Comparison of ENCODE assay signal across 14 cellular contexts in the genomic region with DNA sequence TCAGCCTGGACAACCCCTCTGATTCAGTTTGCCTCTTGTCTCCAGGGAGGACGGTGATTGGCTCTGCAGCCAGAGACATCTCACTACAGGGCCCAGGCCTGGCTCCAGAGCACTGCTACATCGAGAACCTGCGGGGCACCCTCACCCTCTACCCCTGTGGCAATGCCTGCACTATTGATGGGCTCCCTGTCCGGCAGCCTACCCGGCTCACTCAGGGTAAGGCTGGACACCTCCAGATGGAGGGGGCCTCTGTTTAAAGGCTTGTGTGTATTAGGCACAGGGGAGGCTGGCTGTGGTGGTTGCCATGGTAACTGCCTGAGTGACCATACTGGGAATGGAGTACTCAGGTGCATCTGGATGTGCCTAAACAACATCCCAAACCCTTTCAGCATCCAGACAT. TPM values are rescaled to one million over a fixed set of nuclear protein-coding genes. Genes with fewer than 3 reads are reported as not detected.
DNase-seq lines count a peak whose midpoint lies in the region; ATAC-seq and TF ChIP-seq lines count a peak whose summit lies in the region.
"Had no signal": no experiment of that assay in that cellular context is flagged by ENCODE, and none has a peak within 500 bp of the region (broad histone marks: within the 10 kb centered on the region; RNA-seq: fewer than 3 reads in every experiment).

No MANE protein-coding gene starts in this region.

- no peak for TF ChIP-seq POLR2A in heart left ventricle (IDR thresholded peaks at IDR 0.05)

- H3K4me2 ChIP-seq in osteoblast (ENCODE audit: insufficient read depth, low read length) = no peak overlapping the region

- no peak overlapping the region for H2AFZ ChIP-seq in osteoblast (ENCODE audit: low read length)

- TF ChIP-seq CTCF in heart left ventricle (IDR thresholded peaks at IDR 0.05) (no peak), osteoblast (IDR thresholded peaks at IDR 0.05; ENCODE audit: extremely low read depth, low read depth, low read length) (no peak)

- no peak overlapping the region for H3K4me3 ChIP-seq in NT2/D1 (ENCODE audit: insufficient read length, low read depth)
- H3K4me3 ChIP-seq in heart left ventricle = no peak overlapping the region
- no peak overlapping the region for H3K4me3 ChIP-seq in osteoblast (ENCODE audit: insufficient read depth, low read length)
- H3K4me3 ChIP-seq: HAP-1 had no signal

- intact Hi-C loops in heart left ventricle (cut with DNase I) = loop anchor here in 1 of 10 donors (5.0 kb wide), 1 partner anchor 41 kb away; no protein-coding TSS in a partner anchor

- ATAC-seq in heart left ventricle (no peak), HG02981 (IDR thresholded peaks at IDR 0.05; ENCODE audit: unreplicated experiment) (no peak), HG02798 (IDR thresholded peaks at IDR 0.05; ENCODE audit: poor library complexity, unreplicated experiment) (no peak)
- ATAC-seq: stimulated activated naive CD8-positive, alpha-beta T cell treated with anti-CD3 and anti-CD28 coated beads, Interleukin-15, Interleukin-2, amounts not matched to agents 100 U/mL and 50 U/mL, for 24 hours had no signal

- peak overlapping the region in 7 of 12 donors; percentile 12 to 99 (median 82) for H3K27ac ChIP-seq in heart left ventricle
- peak overlapping the region; percentile 36 for H3K27ac ChIP-seq in osteoblast (ENCODE audit: low read depth, low read length)

- DNase-seq in ELF-1 (ENCODE audit: low read depth, low spot score) (peak; percentile 61), NT2/D1 (ENCODE audit: low read depth, low spot score) (no peak), heart left ventricle (peak in 2 of 5 donors; percentile 23 to 33), osteoblast (ENCODE audit: insufficient read length, low spot score, missing footprints) (no peak), dermis blood vessel endothelial cell (no peak)
- DNase-seq in activated CD4-positive, alpha-beta T cell treated with anti-CD3 and anti-CD28 coated beads, Interleukin-2, amount 50 U/mL, for 1 hour = no peak
- DNase-seq: activated CD4-positive, alpha-beta memory T cell treated with anti-CD3 and anti-CD28 coated beads for 36 hours; erythroblast; NCI-H345; stimulated activated naive CD8-positive, alpha-beta T cell treated with anti-CD3 and anti-CD28 coated beads, Interleukin-15, Interleukin-2, amounts not matched to agents 100 U/mL and 50 U/mL, for 24 hours had no signal

- H3K4me1 ChIP-seq in NT2/D1 (ENCODE audit: insufficient read depth, insufficient read length) (peaks cover 34% of the 10 kb centered on the region), heart left ventricle (peaks cover 8 to 94% (median 72%) of the 10 kb centered on the region in 12 donors), osteoblast (ENCODE audit: insufficient read depth, low read length) (peaks cover 59% of the 10 kb centered on the region)

- WGBS in heart left ventricle, 4 donors = 67 to 88% (median 77%) methylated on average over 3 to 5 of the region's 5 CpGs

- H3K27me3 ChIP-seq in NT2/D1 (ENCODE audit: insufficient read depth, insufficient read length) = peaks cover 3% of the 10 kb centered on the region
- peaks cover 0 to 6% (median 0%) of the 10 kb centered on the region in 9 donors for H3K27me3 ChIP-seq in heart left ventricle
- no peaks in the 10 kb centered on the region for H3K27me3 ChIP-seq in osteoblast (ENCODE audit: insufficient read depth, low read length)

- H3K9me3 ChIP-seq in NT2/D1 (ENCODE audit: insufficient read depth, low read length) = no peaks in the 10 kb centered on the region
- no peaks in the 10 kb centered on the region for H3K9me3 ChIP-seq in heart left ventricle
- no peaks in the 10 kb centered on the region for H3K9me3 ChIP-seq in osteoblast (ENCODE audit: low read depth, low read length)
- H3K9me3 ChIP-seq: HAP-1 had no signal

- peak overlapping the region; percentile 36 for H3K9ac ChIP-seq in NT2/D1 (ENCODE audit: insufficient read length, low read depth)

- H3K36me3 ChIP-seq in NT2/D1 (ENCODE audit: insufficient read depth, insufficient read length, low read length) (peaks cover 12% of the 10 kb centered on the region), heart left ventricle (peaks cover 0 to 73% (median 48%) of the 10 kb centered on the region in 9 donors), osteoblast (ENCODE audit: insufficient read depth, low read length) (peaks cover 31% of the 10 kb centered on the region)
- H3K36me3 ChIP-seq: HAP-1 had no signal

- H3K79me2 ChIP-seq in osteoblast (ENCODE audit: insufficient read depth, low read length) = peaks cover 36% of the 10 kb centered on the region

- no peaks in the 10 kb centered on the region for H4K20me1 ChIP-seq in osteoblast (ENCODE audit: insufficient read depth, low read length)

RNA-seq across cellular contexts. Expression of gene PHLDB1, which starts 8.6 kb away (rescaled TPM):
- total RNA-seq in heart left ventricle (100 to 1,000 TPM in 7 of 9 donors, 10 to 100 TPM in 2; 86.0 to 124 (median 113) TPM), osteoblast (86.9 and 96.3 TPM in 2 replicates), dermis blood vessel endothelial cell (38.8 and 47.8 TPM in 2 replicates)
- 100 to 1,000 TPM; 104 to 129 TPM for polyA plus RNA-seq in heart left ventricle
- polyA plus RNA-seq: CD14-positive monocyte had no signal

RNA-seq across cellular contexts. Expression of gene ARCN1, which starts 43.8 kb away (rescaled TPM):
- total RNA-seq in heart left ventricle (100 to 1,000 TPM in 4 of 9 donors, 10 to 100 TPM in 5; 87.6 to 127 (median 99.6) TPM), osteoblast (162 and 172 TPM in 2 replicates), dermis blood vessel endothelial cell (102 and 180 TPM in 2 replicates)
- 100 to 1,000 TPM in 1 of 2 donors, 10 to 100 TPM in 1; 53.1 to 107 TPM for polyA plus RNA-seq in heart left ventricle

RNA-seq across cellular contexts. Expression of gene IFT46, which starts 50.3 kb away (rescaled TPM):
- total RNA-seq in heart left ventricle (10 to 100 TPM; 14.7 to 39.0 (median 21.7) TPM), osteoblast (31.8 and 37.7 TPM in 2 replicates), dermis blood vessel endothelial cell (18.7 and 23.3 TPM in 2 replicates)
- 10 to 100 TPM; 22.9 to 29.1 TPM for polyA plus RNA-seq in heart left ventricle
